Comparison of ENCODE assay signal across 25 cellular contexts in genomic region chr6:88031550-88031949, GRCh38. TPM values are rescaled to one million over a fixed set of nuclear protein-coding genes. Genes with fewer than 3 reads are reported as not detected.
DNase-seq lines count a peak whose midpoint lies in the region; ATAC-seq, FAIRE-seq and TF ChIP-seq lines count a peak whose summit lies in the region.
"Had no signal": no experiment of that assay in that cellular context is flagged by ENCODE, and none has a peak within 500 bp of the region (broad histone marks: within the 10 kb centered on the region; RNA-seq: fewer than 3 reads in every experiment).

No MANE protein-coding gene starts in this region.

- no peak overlapping the region for H2BK5ac ChIP-seq in H1 (ENCODE audit: low read depth, low read length)

- no peak for TF ChIP-seq RAD21 in H1 (IDR thresholded peaks at IDR 0.05 in 1 of 2, conservative IDR thresholded peaks at IDR 0.05 in 1 of 2; ENCODE audit: low read depth in 2 of 2, low read length in 2 of 2)

- peaks cover 9% of the 10 kb centered on the region for H3K9me3 ChIP-seq in mammary epithelial cell (replicated peaks; ENCODE audit: insufficient read depth, low read length)
- peaks cover 41 to 42% of the 10 kb centered on the region in 2 experiments for H3K9me3 ChIP-seq in H1 (ENCODE audit: insufficient read depth in 2 of 2, low read depth in 1 of 2, low read length in 1 of 2)
- H3K9me3 ChIP-seq in transverse colon = peaks cover 34 to 40% of the 10 kb centered on the region in 2 donors

- no peaks in the 10 kb centered on the region for H3K79me2 ChIP-seq in mammary epithelial cell (ENCODE audit: insufficient read depth, low read length)
- H3K79me2 ChIP-seq in H1 (ENCODE audit: control insufficient read depth in 1 of 2, insufficient read depth in 2 of 2, low read length in 2 of 2) = no peaks in the 10 kb centered on the region

- H3K36me3 Mint-ChIP-seq in MCF 10A (ENCODE audit: insufficient read depth, unreplicated experiment) = no peaks in the 10 kb centered on the region

- no peak overlapping the region for H3K9ac ChIP-seq in mammary epithelial cell (ENCODE audit: insufficient read depth, low read length)
- no peak overlapping the region for H3K9ac ChIP-seq in H1 (replicated peaks in 1 of 4; ENCODE audit: extremely low read depth in 1 of 4, low read depth in 3 of 4, low read length in 3 of 4)
- H3K9ac ChIP-seq: GM23248 had no signal

- H3K27me3 Mint-ChIP-seq in MCF 10A (ENCODE audit: insufficient read depth, unreplicated experiment) = no peaks in the 10 kb centered on the region

- no peak for TF ChIP-seq CTCF in MCF 10A (IDR thresholded peaks at IDR 0.05; ENCODE audit: unreplicated experiment)
- no peak for TF ChIP-seq CTCF in mammary epithelial cell (conservative IDR thresholded peaks at IDR 0.05 in 1 of 2, IDR thresholded peaks at IDR 0.05 in 1 of 2; ENCODE audit: extremely low read depth in 1 of 2, insufficient read depth in 1 of 2, low read depth in 1 of 2, low read length in 2 of 2)
- no peak for TF ChIP-seq CTCF in H1 (IDR thresholded peaks at IDR 0.05; ENCODE audit: control extremely low read depth in 1 of 3, insufficient read depth in 1 of 3, low read depth in 1 of 3, low read length in 3 of 3)
- TF ChIP-seq CTCF in transverse colon (IDR thresholded peaks at IDR 0.05) = no peak
- TF ChIP-seq CTCF in RWPE1 (conservative IDR thresholded peaks at IDR 0.05; ENCODE audit: low read depth) = no peak

- no peak for FAIRE-seq in H1 (lab: Jason Lieb, UNC)
- FAIRE-seq: HTR-8/SVneo, RCC 7860 had no signal

- H2BK15ac ChIP-seq in H1 (ENCODE audit: low read length) = no peak overlapping the region

- no peaks in the 10 kb centered on the region for H3K79me1 ChIP-seq in H1 (ENCODE audit: low read depth, low read length)

- H2BK120ac ChIP-seq in H1 (replicated peaks; ENCODE audit: low read depth, low read length) = no peak overlapping the region

- H3K18ac ChIP-seq in H1 (ENCODE audit: extremely low read depth, low read length) = no peak overlapping the region

- CTCF ChIA-PET in MCF 10A (lab: Yijun Ruan, JAX) = no interaction called here
- CTCF ChIA-PET in mammary epithelial cell (lab: Charles Lee; ENCODE audit: low non-redundant PET) = no interaction called here
- CTCF ChIA-PET in H1 (lab: Charles Lee; ENCODE audit: partially characterized antibody) = no interaction called here
- CTCF ChIA-PET in RWPE1 (lab: Yijun Ruan, JAX) = no interaction called here

- intact Hi-C loops in MCF 10A (cut with micrococcal nuclease) (no loop called here), mammary epithelial cell (cut with micrococcal nuclease) (no loop called here), transverse colon (cut with DNase I; ENCODE audit: low total_unique reads) (no loop called here)

- H2BK12ac ChIP-seq in H1 (ENCODE audit: low read depth, low read length) = no peak overlapping the region

- no peak overlapping the region for H2AK5ac ChIP-seq in H1 (ENCODE audit: low read depth, low read length)

- H2BK20ac ChIP-seq in H1 (ENCODE audit: low read length) = no peak overlapping the region

- no peaks in the 10 kb centered on the region for H3K23me2 ChIP-seq in H1 (ENCODE audit: low read depth, low read length)

- H3K36me3 ChIP-seq in mammary epithelial cell (ENCODE audit: insufficient read depth, low read length) (no peaks in the 10 kb centered on the region), H1 (ENCODE audit: control insufficient read depth in 2 of 4, insufficient read depth in 4 of 4, low read length in 3 of 4) (peaks cover 0 to 2% (median 0%) of the 10 kb centered on the region in 4 experiments; a peak in 2 of 8 replicates), transverse colon (no peaks in the 10 kb centered on the region)

- H3K27ac ChIP-seq in mammary epithelial cell (ENCODE audit: insufficient read depth, low read depth, low read length) (no peak overlapping the region), H1 (ENCODE audit: low read depth, low read length) (no peak overlapping the region), transverse colon (no peak overlapping the region), RWPE1 (no peak overlapping the region)
- H3K27ac ChIP-seq: C4-2B, GM23248 had no signal

- no peak for ATAC-seq in GM21447 (IDR thresholded peaks at IDR 0.05; ENCODE audit: unreplicated experiment)

- H3K23ac ChIP-seq in H1 (ENCODE audit: insufficient read length) = no peak overlapping the region

- H3K9me3 Mint-ChIP-seq in MCF 10A (ENCODE audit: unreplicated experiment) = peaks cover 47% of the 10 kb centered on the region

- no peak overlapping the region for H4K5ac ChIP-seq in H1 (ENCODE audit: insufficient read length, low read depth, low read length)

- H3K4me3 ChIP-seq in mammary epithelial cell (replicated peaks in 1 of 3; ENCODE audit: insufficient read depth in 1 of 3, low read depth in 2 of 3, low read length in 3 of 3) (no peak overlapping the region), H1 (ENCODE audit: extremely low read depth in 1 of 4, insufficient read depth in 2 of 4, low read depth in 3 of 4, low read length in 4 of 4) (no peak overlapping the region), transverse colon (no peak overlapping the region)
- H3K4me3 ChIP-seq: GM23248 had no signal

- no peaks in the 10 kb centered on the region for H3K4me1 Mint-ChIP-seq in MCF 10A (ENCODE audit: insufficient read depth, unreplicated experiment)

- no peak overlapping the region for H4K91ac ChIP-seq in H1 (replicated peaks; ENCODE audit: insufficient read length, low read length)

- H3K4me1 ChIP-seq in mammary epithelial cell (ENCODE audit: insufficient read depth, low read length) (no peaks in the 10 kb centered on the region), H1 (replicated peaks in 1 of 4; ENCODE audit: control insufficient read depth in 3 of 4, insufficient read depth in 4 of 4, low read length in 3 of 4) (no peaks in the 10 kb centered on the region), transverse colon (no peaks in the 10 kb centered on the region)

- WGBS in mammary epithelial cell (ENCODE audit: low coverage, missing lambda C conversion rate) = 40% methylated on average over 1 of the region's 1 CpG
- 90% methylated on average over 1 of the region's 1 CpG; no CpG with 5 or more reads in 1 of the 2 experiments for WGBS in H1 (ENCODE audit: extremely low coverage in 1 of 2, insufficient coverage in 1 of 2, insufficient read length in 1 of 2, insufficient replicate concordance in 2 of 2, low coverage in 1 of 2, low lambda C conversion rate in 2 of 2, missing lambda C conversion rate in 1 of 2), 2 experiments
- 94 to 100% methylated on average over 1 of the region's 1 CpG for WGBS in transverse colon (ENCODE audit: low coverage in 1 of 2), 2 donors

- H3K14ac ChIP-seq in H1 (ENCODE audit: insufficient read length) = no peak overlapping the region

- in situ Hi-C loops in mammary epithelial cell (cut with MboI; ENCODE audit: low sequenced_read_pairs in 2 of 2) (no loop called here), transverse colon (cut with MboI; ENCODE audit: low pct_ligation_motif_present in 1 of 4, low pct_unique_long_range_greater_than_20kb in 1 of 4, low sequenced_read_pairs in 3 of 4) (no loop called here)

- TF ChIP-seq EP300 in H1 (IDR thresholded peaks at IDR 0.05; ENCODE audit: borderline replicate concordance in 1 of 2, low read depth in 2 of 2, low read length in 2 of 2) = peak in 1 of 2 experiments; percentile 53; a peak in 1 of 3 replicates
- no peak for TF ChIP-seq EP300 in transverse colon (IDR thresholded peaks at IDR 0.05; ENCODE audit: low read depth)

- DNase-seq in MCF 10A (ENCODE audit: unreplicated experiment) (peak; percentile 1), mammary epithelial cell (no peak), OCI-M1 (lab: John Stamatoyannopoulos, UW) (peak; percentile 19), H1 (ENCODE audit: low read depth in 1 of 2, low spot score in 2 of 2) (no peak), transverse colon (no peak), RWPE1 (ENCODE audit: low spot score) (no peak)
- DNase-seq: DMS79, GM23248, HCEC 1CT, IMR-90, Karpas-422, NCI-H1417 treated with DMSO at 0.1 percent for 48 hours, NCI-H187, NCI-H524 treated with DMSO at 0.1 percent for 48 hours, NCI-H82, Right ventricle myocardium superior had no signal

- H2AFZ ChIP-seq in mammary epithelial cell (ENCODE audit: low read depth, low read length) (no peak overlapping the region), H1 (ENCODE audit: low read length) (no peak overlapping the region)
- H2AFZ ChIP-seq: GM23248 had no signal

- H3K27ac Mint-ChIP-seq in MCF 10A (ENCODE audit: low read depth, unreplicated experiment) = no peak overlapping the region

- BruUV-seq in MCF 10A (replicated peaks; lab: Mats Ljungman, UMichigan) = no TSS peak
- BruUV-seq in mammary epithelial cell (replicated peaks; lab: Mats Ljungman, UMichigan) = no TSS peak

- TF ChIP-seq POLR2A in H1 (IDR thresholded peaks at IDR 0.05; ENCODE audit: control extremely low read depth in 1 of 2, low read depth in 2 of 2, low read length in 2 of 2) = no peak
- TF ChIP-seq POLR2A in transverse colon (IDR thresholded peaks at IDR 0.05) = no peak

- H3K4ac ChIP-seq in H1 (replicated peaks; ENCODE audit: insufficient read length, low read depth, low read length) = no peak overlapping the region

- no peak overlapping the region for H4K8ac ChIP-seq in H1 (ENCODE audit: extremely low read depth, insufficient read depth, low read length)

- H4K20me1 ChIP-seq in mammary epithelial cell (ENCODE audit: insufficient read depth, low read length) (no peaks in the 10 kb centered on the region), H1 (replicated peaks in 1 of 2; ENCODE audit: control insufficient read depth in 1 of 2, insufficient read depth in 2 of 2, low read length in 2 of 2) (no peaks in the 10 kb centered on the region)

- H3K4me2 ChIP-seq in mammary epithelial cell (ENCODE audit: insufficient read depth, low read depth, low read length) (no peak overlapping the region), H1 (ENCODE audit: insufficient read depth in 1 of 2, low read depth in 2 of 2, low read length in 2 of 2) (no peak overlapping the region)

- H3K27me3 ChIP-seq in mammary epithelial cell (ENCODE audit: insufficient read depth, low read length) = no peaks in the 10 kb centered on the region
- H3K27me3 ChIP-seq in H1 (replicated peaks in 1 of 4; ENCODE audit: control insufficient read depth in 3 of 4, extremely low read depth in 1 of 4, insufficient read depth in 3 of 4, low read length in 3 of 4) = no peaks in the 10 kb centered on the region
- H3K27me3 ChIP-seq in transverse colon = no peaks in the 10 kb centered on the region

- H3K56ac ChIP-seq in H1 (replicated peaks; ENCODE audit: insufficient read length, low read depth, low read length) = no peak overlapping the region

- dilution Hi-C loops in mammary epithelial cell (cut with HindIII; ENCODE audit: low sequenced_read_pairs) = no loop called here

- POLR2A ChIA-PET in MCF 10A (lab: Yijun Ruan, JAX) = no interaction called here
- POLR2A ChIA-PET in H1 (lab: Charles Lee; ENCODE audit: partially characterized antibody) = no interaction called here
- POLR2A ChIA-PET in RWPE1 (lab: Yijun Ruan, JAX; ENCODE audit: low non-redundant PET) = no interaction called here

- no peak overlapping the region for H3K4me3 Mint-ChIP-seq in MCF 10A (ENCODE audit: unreplicated experiment)

RNA-seq across cellular contexts. Expression of gene SPACA1, which starts 16.1 kb away (rescaled TPM):
- total RNA-seq in MCF 10A (2022) = not detected in 2 replicates
- total RNA-seq in mammary epithelial cell = not detected
- polyA plus RNA-seq in mammary epithelial cell = not detected
- polyA minus RNA-seq in mammary epithelial cell = not detected
- not detected in 2 replicates for total RNA-seq in H1 (2021; fragmentation: NEBNext Ultra II Directional; extraction: Animal tissue kit (Norgen Biotek cat#: 25700))
- polyA plus RNA-seq in H1 (2011; rRNA removed) = not detected in 2 replicates
- not detected for polyA plus RNA-seq in H1 (2011; cell fraction: cytosol; rRNA removed)
- polyA plus RNA-seq in H1 (2011; cell fraction: nucleus; rRNA removed) = not detected
- not detected in 4 replicates for polyA plus RNA-seq in H1 (2012, experiment 1 of 2)
- not detected for polyA plus RNA-seq in H1 (2012, experiment 2 of 2)
- not detected for polyA plus RNA-seq in H1 (2013, experiment 1 of 2)
- not detected for polyA plus RNA-seq in H1 (2013, experiment 2 of 2)
- polyA minus RNA-seq in H1 (2011; rRNA and poly(A)+ RNA removed) = not detected in 2 replicates
- polyA minus RNA-seq in H1 (2011; cell fraction: cytosol; rRNA and poly(A)+ RNA removed) = not detected
- not detected for polyA minus RNA-seq in H1 (2011; cell fraction: nucleus; rRNA and poly(A)+ RNA removed)
- total RNA-seq in transverse colon = not detected
- total RNA-seq: A172; GM23248; IMR-90; M059J; Right ventricle myocardium superior; SK-MEL-5; T-helper 1 cell treated with Interleukin-12 subunit alpha and Interleukin-12 subunit beta and Interleukin-4 antibody, amounts not matched to agents 30 ng/mL and 1 ng/mL, for 36 hours had no signal
- polyA plus RNA-seq: AG04450, GM23248, IMR-90 had no signal

Comparison
In these comparisons a context has a peak if more than half of its experiments do, and no peak if none do; other contexts are left out.
1. DNase-seq: peak in MCF 10A (single experiment) and OCI-M1 (single experiment); none in mammary epithelial cell (single experiment), H1 (0 of 2), transverse colon (single experiment) and RWPE1 (single experiment).